In genomic region chrX:68415289-68415688, GRCh38 we compare ENCODE assay signal across 13 cellular contexts. TPM values are rescaled to one million over a fixed set of nuclear protein-coding genes. Genes with fewer than 3 reads are reported as not detected.
DNase-seq lines count a peak whose midpoint lies in the region; ATAC-seq, FAIRE-seq and TF ChIP-seq lines count a peak whose summit lies in the region.
"Had no signal": no experiment of that assay in that cellular context is flagged by ENCODE, and none has a peak within 500 bp of the region (broad histone marks: within the 10 kb centered on the region; RNA-seq: fewer than 3 reads in every experiment).

No MANE protein-coding gene starts in this region.

- TF ChIP-seq CTCF in astrocyte (IDR thresholded peaks at IDR 0.05; ENCODE audit: insufficient read depth, low read depth, low read length): no peak

- H3K4me1 Mint-ChIP-seq in astrocyte (ENCODE audit: low read depth, unreplicated experiment): peaks cover 7% of the 10 kb centered on the region
- H3K4me1 Mint-ChIP-seq: activated naive CD4-positive, alpha-beta T cell treated with anti-CD3 and anti-CD28 coated beads, Interleukin-2, amount 50 U/mL, for 24 hours had no signal

- H3K4me3 ChIP-seq in MG63: no peak overlapping the region
- no peak overlapping the region for H3K4me3 ChIP-seq in astrocyte (ENCODE audit: insufficient read depth, low read depth, low read length)
- no peak overlapping the region for H3K4me3 ChIP-seq in right cardiac atrium (ENCODE audit: low read length)

- intact Hi-C loops in right cardiac atrium (cut with DNase I): no loop called here

- H3K9me3 ChIP-seq in MG63: no peaks in the 10 kb centered on the region
- H3K9me3 ChIP-seq in astrocyte (ENCODE audit: insufficient read depth, low read depth, low read length): no peaks in the 10 kb centered on the region
- H3K9me3 ChIP-seq in right cardiac atrium (ENCODE audit: control insufficient read depth, low read length): no peaks in the 10 kb centered on the region
- H3K9me3 ChIP-seq: BE2C, neutrophil had no signal

- FAIRE-seq in astrocyte (lab: Jason Lieb, UNC): no peak

- no peaks in the 10 kb centered on the region for H3K27me3 ChIP-seq in MG63
- no peaks in the 10 kb centered on the region for H3K27me3 ChIP-seq in astrocyte (ENCODE audit: insufficient read depth, low read length)
- H3K27me3 ChIP-seq in right cardiac atrium (ENCODE audit: control insufficient read depth, insufficient read depth): no peaks in the 10 kb centered on the region
- H3K27me3 ChIP-seq: BE2C, neutrophil had no signal

- H4K20me1 ChIP-seq in astrocyte (ENCODE audit: insufficient read depth, low read length): no peaks in the 10 kb centered on the region

- no peaks in the 10 kb centered on the region for H3K27me3 Mint-ChIP-seq in astrocyte (ENCODE audit: low read depth, unreplicated experiment)

- no peak overlapping the region for H3K9ac ChIP-seq in astrocyte (ENCODE audit: low read length)

- H3K36me3 Mint-ChIP-seq in astrocyte (ENCODE audit: low read depth, unreplicated experiment): peaks cover 1% of the 10 kb centered on the region
- H3K36me3 Mint-ChIP-seq: activated naive CD4-positive, alpha-beta T cell treated with anti-CD3 and anti-CD28 coated beads, Interleukin-2, amount 50 U/mL, for 24 hours had no signal

- no peak overlapping the region for H2AFZ ChIP-seq in astrocyte (ENCODE audit: low read depth, low read length)

- H3K27ac ChIP-seq in astrocyte (ENCODE audit: low read depth, low read length): no peak overlapping the region
- H3K27ac ChIP-seq in right cardiac atrium (ENCODE audit: low read length): no peak overlapping the region
- H3K27ac ChIP-seq: neutrophil had no signal

- no peak overlapping the region for H3K4me3 Mint-ChIP-seq in astrocyte (ENCODE audit: unreplicated experiment)
- H3K4me3 Mint-ChIP-seq: activated naive CD4-positive, alpha-beta T cell treated with anti-CD3 and anti-CD28 coated beads, Interleukin-2, amount 50 U/mL, for 24 hours had no signal

- ATAC-seq in right cardiac atrium: peak; percentile 71 to 80
- no peak for ATAC-seq in GM18502 (IDR thresholded peaks at IDR 0.05; ENCODE audit: poor library complexity, unreplicated experiment)
- no peak for ATAC-seq in GM19328 (IDR thresholded peaks at IDR 0.05; ENCODE audit: unreplicated experiment)

- H3K36me3 ChIP-seq in MG63: no peaks in the 10 kb centered on the region
- H3K36me3 ChIP-seq in astrocyte (ENCODE audit: insufficient read depth, low read length): no peaks in the 10 kb centered on the region
- H3K36me3 ChIP-seq: BE2C, neutrophil had no signal

- no peaks in the 10 kb centered on the region for H3K79me2 ChIP-seq in astrocyte (ENCODE audit: insufficient read depth, low read length)

- H3K4me2 ChIP-seq in astrocyte (ENCODE audit: low read length): peak overlapping the region; percentile 26

- 42% methylated on average over 1 of the region's 1 CpG for WGBS in right cardiac atrium

- H3K9me3 Mint-ChIP-seq in astrocyte (ENCODE audit: unreplicated experiment): no peaks in the 10 kb centered on the region
- H3K9me3 Mint-ChIP-seq: activated naive CD4-positive, alpha-beta T cell treated with anti-CD3 and anti-CD28 coated beads, Interleukin-2, amount 50 U/mL, for 24 hours had no signal

- peaks cover 2% of the 10 kb centered on the region for H3K4me1 ChIP-seq in astrocyte (ENCODE audit: insufficient read depth, low read length)
- no peaks in the 10 kb centered on the region for H3K4me1 ChIP-seq in right cardiac atrium (ENCODE audit: control insufficient read depth, insufficient read depth, low read length)
- H3K4me1 ChIP-seq: BE2C had no signal

- no peak overlapping the region for H3K27ac Mint-ChIP-seq in astrocyte (ENCODE audit: unreplicated experiment)
- H3K27ac Mint-ChIP-seq: activated naive CD4-positive, alpha-beta T cell treated with anti-CD3 and anti-CD28 coated beads, Interleukin-2, amount 50 U/mL, for 24 hours had no signal

- DNase-seq in Ammon's horn (ENCODE audit: low spot score) (peak; percentile 13), MG63 (peak; percentile 23), astrocyte (ENCODE audit: low read depth) (peak; percentile 79), right cardiac atrium (peak; percentile 50 to 76 (median 67)), COR-L47 (lab: John Stamatoyannopoulos, UW) (no peak)
- DNase-seq in activated CD4-positive, alpha-beta T cell treated with anti-CD3 and anti-CD28 coated beads, Interleukin-2, amount 50 U/mL, for 1 hour: no peak
- DNase-seq: BE2C; NCI-H1436; NK-92 treated with Interleukin-12 subunit alpha and Interleukin-12 subunit beta, amount 100 ng/mL, for 24 hours had no signal

RNA-seq across cellular contexts. Expression of gene OPHN1, which starts 18.0 kb away (rescaled TPM):
- 0.37 and 2.4 TPM in 2 replicates for total RNA-seq in MG63 (2014; rRNA removed; shearing (Covaris generic); ENCODE audit: low replicate concordance)
- total RNA-seq in astrocyte: 3.7 and 5.1 TPM in 2 replicates
- 1 to 10 TPM; 4.1 to 5.2 (median 4.9) TPM for total RNA-seq in right cardiac atrium
- 1.1 TPM for polyA plus RNA-seq in right cardiac atrium

Comparison
In these comparisons a context has a peak if more than half of its experiments do, and no peak if none do; other contexts are left out.
1. DNase-seq: peak in Ammon's horn (single experiment), MG63 (single experiment), astrocyte (single experiment) and right cardiac atrium (3 of 3); none in COR-L47 (single experiment) and activated CD4-positive, alpha-beta T cell treated with anti-CD3 and anti-CD28 coated beads, Interleukin-2, amount 50 U/mL, for 1 hour (single experiment).
2. ATAC-seq: peak in right cardiac atrium (2 of 2); none in GM18502 (single experiment) and GM19328 (single experiment).